ENCODE assay signal across 7 cellular contexts in genomic region chr12:55720894-55721444, GRCh38. TPM values are rescaled to one million over a fixed set of nuclear protein-coding genes. Genes with fewer than 3 reads are reported as not detected.
DNase-seq lines count a peak whose midpoint lies in the region; ATAC-seq, FAIRE-seq and TF ChIP-seq lines count a peak whose summit lies in the region.

No MANE protein-coding gene starts in this region.

- no peak for TF ChIP-seq POLR2A in right lobe of liver (IDR thresholded peaks at IDR 0.05)

- ATAC-seq in right lobe of liver (peak; percentile 69 to 80 (median 72)), HG03159 (IDR thresholded peaks at IDR 0.05; ENCODE audit: unreplicated experiment) (no peak)

- DNase-seq in NCI-H524 (lab: John Stamatoyannopoulos, UW) (peak; percentile 96 to 98), choroid plexus epithelial cell (ENCODE audit: low read depth) (peak; percentile 77), right lobe of liver (peak; percentile 77 to 79 (median 78)), urothelium cell line (ENCODE audit: low spot score) (peak; percentile 76), NCI-H510A (lab: John Stamatoyannopoulos, UW) (no peak)

- no peaks in the 10 kb centered on the region for H3K27me3 ChIP-seq in right lobe of liver

- H3K9me3 ChIP-seq in right lobe of liver = no peaks in the 10 kb centered on the region

- intact Hi-C loops in right lobe of liver (cut with DNase I) = loop anchor here in 1 of 2 donors (5.0 kb wide), 1 partner anchor 39 kb away; a partner anchor contains a TSS

- TF ChIP-seq CTCF in GM12872 (IDR thresholded peaks at IDR 0.05; ENCODE audit: insufficient read depth, low read depth, low read length) (peak; percentile 48), choroid plexus epithelial cell (conservative IDR thresholded peaks at IDR 0.05; ENCODE audit: low read depth, low read length) (peak; percentile 59), right lobe of liver (IDR thresholded peaks at IDR 0.05) (peak; percentile 66 to 83 (median 72))

- no peak overlapping the region for H3K4me3 ChIP-seq in choroid plexus epithelial cell (ENCODE audit: low read depth, low read length)
- H3K4me3 ChIP-seq in right lobe of liver = peak overlapping the region; percentile 25 to 52 (median 40)

- H3K36me3 ChIP-seq in right lobe of liver = peaks cover 0 to 17% (median 2%) of the 10 kb centered on the region in 4 donors

- WGBS in right lobe of liver (ENCODE audit: insufficient coverage, low coverage, low lambda C conversion rate, missing lambda C conversion rate) = no CpG with 5 or more reads among the region's 9 CpGs

- peak; percentile 89 for FAIRE-seq in urothelium cell line (lab: Jason Lieb, UNC)

- peaks cover 0 to 54% (median 12%) of the 10 kb centered on the region in 4 donors for H3K4me1 ChIP-seq in right lobe of liver

- peak overlapping the region; percentile 73 to 80 (median 75) for H3K27ac ChIP-seq in right lobe of liver

RNA-seq across cellular contexts. Expression of gene RDH5, which starts 0.8 kb away (rescaled TPM):
- 10 to 100 TPM; 26.3 to 52.5 (median 43.0) TPM for total RNA-seq in right lobe of liver

RNA-seq across cellular contexts. Expression of gene BLOC1S1, which starts 5.1 kb away (rescaled TPM):
- total RNA-seq in right lobe of liver = 100 to 1,000 TPM in 3 of 6 experiments, 10 to 100 TPM in 3; 81.8 to 175 (median 99.0) TPM

RNA-seq across cellular contexts. Expression of gene CD63, which starts 7.8 kb away (rescaled TPM):
- total RNA-seq in right lobe of liver = 100 to 1,000 TPM; 213 to 556 (median 317) TPM

RNA-seq across cellular contexts. Expression of gene ITGA7, which starts 13.3 kb away (rescaled TPM):
- 10 to 100 TPM in 3 of 6 experiments, 1 to 10 TPM in 3; 3.1 to 20.1 (median 8.3) TPM for total RNA-seq in right lobe of liver

RNA-seq across cellular contexts. Expression of gene GDF11, which starts 22.0 kb away (rescaled TPM):
- total RNA-seq in right lobe of liver = under 1 TPM; 0.25 to 0.95 (median 0.54) TPM
